ENCODE assay signal across 14 cellular contexts in the genomic region with DNA sequence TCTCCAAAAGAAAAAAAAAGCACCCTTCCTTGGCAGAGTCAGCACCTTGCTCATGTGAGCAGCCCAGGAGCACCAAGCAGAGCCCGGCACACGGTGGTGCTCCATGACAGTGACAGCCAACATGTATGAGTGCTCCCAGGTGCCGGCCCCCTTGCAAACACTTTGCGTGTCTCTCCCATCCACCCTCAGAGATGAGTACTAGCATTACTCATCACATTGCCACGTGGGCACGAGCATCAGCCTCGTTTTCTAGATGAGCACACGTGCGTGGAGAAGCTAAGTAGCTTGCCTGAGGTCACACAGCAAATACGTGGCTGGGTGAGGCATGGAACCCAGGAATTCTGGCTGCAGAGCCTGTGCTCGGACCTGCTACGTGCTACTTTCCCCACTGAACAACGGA.
DNase-seq lines count a peak whose midpoint lies in the region; ATAC-seq, FAIRE-seq and TF ChIP-seq lines count a peak whose summit lies in the region.
"Had no signal": no experiment of that assay in that cellular context is flagged by ENCODE, and none has a peak within 500 bp of the region (broad histone marks: within the 10 kb centered on the region; RNA-seq: fewer than 3 reads in every experiment).

No MANE protein-coding gene starts in this region.

- peak overlapping the region; percentile 57 for H3K4me2 ChIP-seq in HCT116 (ENCODE audit: low read length)
- H3K4me2 ChIP-seq in astrocyte (ENCODE audit: low read length) = peak overlapping the region; percentile 21

- intact Hi-C loops in HCT116 (cut with micrococcal nuclease) = no loop called here

- H3K4me3 ChIP-seq in HCT116 (replicated peaks in 1 of 2; ENCODE audit: low read depth in 1 of 2, low read length in 2 of 2) (no peak overlapping the region), astrocyte (ENCODE audit: insufficient read depth, low read depth, low read length) (no peak overlapping the region), tibial nerve (no peak overlapping the region)
- H3K4me3 ChIP-seq: psoas muscle, stomach had no signal

- H3K27me3 ChIP-seq in HCT116 (ENCODE audit: insufficient read depth, low read length) = no peaks in the 10 kb centered on the region
- H3K27me3 ChIP-seq in astrocyte (ENCODE audit: insufficient read depth, low read length) = peaks cover 8% of the 10 kb centered on the region
- peaks cover 0 to 7% of the 10 kb centered on the region in 2 donors for H3K27me3 ChIP-seq in tibial nerve

- no peak for TF ChIP-seq EP300 in tibial nerve (IDR thresholded peaks at IDR 0.05)

- H3K27ac Mint-ChIP-seq in astrocyte (ENCODE audit: unreplicated experiment) = no peak overlapping the region
- H3K27ac Mint-ChIP-seq in activated T-cell treated with anti-CD3 and anti-CD28 coated beads, Interleukin-2, amount 50 U/mL, for 72 hours = no peak overlapping the region
- H3K27ac Mint-ChIP-seq: activated T-helper 17 cell treated with anti-CD3 and anti-CD28 coated beads, Interleukin-2, amount 50 U/mL, for 72 hours; IgD-negative memory B cell had no signal

- peaks cover 2% of the 10 kb centered on the region for H3K4me1 Mint-ChIP-seq in astrocyte (ENCODE audit: low read depth, unreplicated experiment)
- H3K4me1 Mint-ChIP-seq in activated T-cell treated with anti-CD3 and anti-CD28 coated beads, Interleukin-2, amount 50 U/mL, for 72 hours (ENCODE audit: low read depth) = no peaks in the 10 kb centered on the region
- H3K4me1 Mint-ChIP-seq: activated T-helper 17 cell treated with anti-CD3 and anti-CD28 coated beads, Interleukin-2, amount 50 U/mL, for 72 hours; IgD-negative memory B cell had no signal

- TF ChIP-seq POLR2A in HCT116 (IDR thresholded peaks at IDR 0.05; ENCODE audit: borderline replicate concordance, extremely low read depth, insufficient read depth, insufficient read length) = no peak
- TF ChIP-seq POLR2A in tibial nerve (IDR thresholded peaks at IDR 0.05) = no peak

- WGBS in tibial nerve, 2 donors = 69% methylated on average over 12 to 13 of the region's 13 CpGs

- H3K27ac ChIP-seq in HCT116 (ENCODE audit: low read depth, low read length) (no peak overlapping the region), astrocyte (ENCODE audit: low read depth, low read length) (peak overlapping the region; percentile 12), tibial nerve (no peak overlapping the region)
- H3K27ac ChIP-seq: psoas muscle had no signal

- H3K36me3 Mint-ChIP-seq in astrocyte (ENCODE audit: low read depth, unreplicated experiment) = no peaks in the 10 kb centered on the region
- H3K36me3 Mint-ChIP-seq in activated T-cell treated with anti-CD3 and anti-CD28 coated beads, Interleukin-2, amount 50 U/mL, for 72 hours (ENCODE audit: insufficient read depth in 2 of 2) = no peaks in the 10 kb centered on the region
- H3K36me3 Mint-ChIP-seq: IgD-negative memory B cell had no signal

- no peak overlapping the region for H2AFZ ChIP-seq in HCT116 (ENCODE audit: low read depth, low read length, poor library complexity, severe bottlenecking)
- H2AFZ ChIP-seq in astrocyte (ENCODE audit: low read depth, low read length) = no peak overlapping the region

- no peak overlapping the region for H3K4me3 Mint-ChIP-seq in astrocyte (ENCODE audit: unreplicated experiment)
- no peak overlapping the region for H3K4me3 Mint-ChIP-seq in activated T-cell treated with anti-CD3 and anti-CD28 coated beads, Interleukin-2, amount 50 U/mL, for 72 hours
- H3K4me3 Mint-ChIP-seq: activated T-helper 17 cell treated with anti-CD3 and anti-CD28 coated beads, Interleukin-2, amount 50 U/mL, for 72 hours; IgD-negative memory B cell had no signal

- H3K9ac ChIP-seq in HCT116 (ENCODE audit: low read length) (no peak overlapping the region), astrocyte (ENCODE audit: low read length) (peak overlapping the region; percentile 42)

- no TSS peak for BruUV-seq in HCT116 (replicated peaks; lab: Mats Ljungman, UMichigan)

- RAD21 ChIA-PET in HCT116 (lab: Charles Lee; ENCODE audit: low non-redundant PET in 1 of 2, low total read pairs in 2 of 2, uncharacterized antibody in 2 of 2, unreplicated experiment in 2 of 2) = interaction anchor here in 1 of 2 experiments (1.7 kb wide), 1 partner anchor 23 kb away, joined by 4 read pairs; no protein-coding TSS in a partner anchor

- H3K4me1 ChIP-seq in HCT116 (ENCODE audit: control insufficient read depth in 1 of 2, insufficient read depth in 2 of 2, low read length in 2 of 2) (peaks cover 55 to 89% of the 10 kb centered on the region in 2 experiments), astrocyte (ENCODE audit: insufficient read depth, low read length) (peaks cover 33% of the 10 kb centered on the region), tibial nerve (peaks cover 0 to 36% (median 4%) of the 10 kb centered on the region in 4 donors)

- peaks cover 3% of the 10 kb centered on the region for H3K9me3 Mint-ChIP-seq in astrocyte (ENCODE audit: unreplicated experiment)
- H3K9me3 Mint-ChIP-seq in activated T-cell treated with anti-CD3 and anti-CD28 coated beads, Interleukin-2, amount 50 U/mL, for 72 hours = no peaks in the 10 kb centered on the region
- H3K9me3 Mint-ChIP-seq: activated T-helper 17 cell treated with anti-CD3 and anti-CD28 coated beads, Interleukin-2, amount 50 U/mL, for 72 hours; IgD-negative memory B cell had no signal

- H3K79me2 ChIP-seq in HCT116 (ENCODE audit: insufficient read depth, low read length) (no peaks in the 10 kb centered on the region), astrocyte (ENCODE audit: insufficient read depth, low read length) (no peaks in the 10 kb centered on the region)

- TF ChIP-seq RAD21 in HCT116 (IDR thresholded peaks at IDR 0.05; ENCODE audit: low read depth) = no peak

- no peaks in the 10 kb centered on the region for H3K36me3 ChIP-seq in HCT116 (ENCODE audit: control insufficient read depth in 1 of 2, insufficient read depth in 2 of 2, low read length in 2 of 2)
- H3K36me3 ChIP-seq in astrocyte (ENCODE audit: insufficient read depth, low read length) = no peaks in the 10 kb centered on the region
- no peaks in the 10 kb centered on the region for H3K36me3 ChIP-seq in tibial nerve
- H3K36me3 ChIP-seq: stomach had no signal

- H3K9me3 ChIP-seq in HCT116 (ENCODE audit: control insufficient read depth in 1 of 2, insufficient read depth in 1 of 2, low read depth in 1 of 2, low read length in 2 of 2) (no peaks in the 10 kb centered on the region), astrocyte (ENCODE audit: insufficient read depth, low read depth, low read length) (no peaks in the 10 kb centered on the region), tibial nerve (no peaks in the 10 kb centered on the region)
- H3K9me3 ChIP-seq: psoas muscle, stomach had no signal

- peak; percentile 61 for DNase-seq in AG20443 (ENCODE audit: low spot score)
- DNase-seq in HCT116 (ENCODE audit: low read depth, low spot score) = no peak
- DNase-seq in astrocyte (ENCODE audit: low read depth) = peak; percentile 82
- DNase-seq in iris pigment epithelial cell (ENCODE audit: low read depth) = peak; percentile 60
- no peak for DNase-seq in SHP77 treated with DMSO at 0.1 percent for 48 hours (lab: John Stamatoyannopoulos, UW)
- no peak for DNase-seq in tibial nerve (ENCODE audit: low spot score in 2 of 2)
- no peak for DNase-seq in activated T-cell treated with anti-CD3 and anti-CD28 coated beads, Interleukin-2, amount 50 U/mL, for 72 hours
- DNase-seq in DMS 273 (lab: John Stamatoyannopoulos, UW; ENCODE audit: unreplicated experiment) = no peak
- DNase-seq: NK-92 treated with Interleukin-12 subunit alpha and Interleukin-12 subunit beta, amount 100 ng/mL, for 24 hours; stimulated activated CD4-positive, alpha-beta T cell treated with anti-CD3 and anti-CD28 coated beads, Interleukin-4, amount 100 ng/mL, for 1 hour; stomach had no signal

- no peak for ATAC-seq in HCT116
- no peak for ATAC-seq in activated T-cell treated with anti-CD3 and anti-CD28 coated beads, Interleukin-2, amount 50 U/mL, for 72 hours (replicated peaks in 1 of 2)

- CTCF ChIA-PET in HCT116 (lab: Charles Lee) = interaction anchor here (0.8 to 3.4 kb wide), 8 partner anchors 9 to 492 kb away, joined by 3 to 51 read pairs (median 19); no protein-coding TSS in a partner anchor

- H4K20me1 ChIP-seq in HCT116 (ENCODE audit: insufficient read depth) = no peaks in the 10 kb centered on the region
- H4K20me1 ChIP-seq in astrocyte (ENCODE audit: insufficient read depth, low read length) = no peaks in the 10 kb centered on the region

- H3K9me2 ChIP-seq in HCT116 (ENCODE audit: insufficient read depth) = no peaks in the 10 kb centered on the region

- no peak for FAIRE-seq in astrocyte (lab: Jason Lieb, UNC)

- POLR2A ChIA-PET in HCT116 (lab: Charles Lee) = no interaction called here

- H3K27me3 Mint-ChIP-seq in astrocyte (ENCODE audit: low read depth, unreplicated experiment) = peaks cover 69% of the 10 kb centered on the region
- H3K27me3 Mint-ChIP-seq in activated T-cell treated with anti-CD3 and anti-CD28 coated beads, Interleukin-2, amount 50 U/mL, for 72 hours (ENCODE audit: low read depth) = peaks cover 14% of the 10 kb centered on the region

- no peak for TF ChIP-seq CTCF in HCT116 (IDR thresholded peaks at IDR 0.05 in 2 of 3, conservative IDR thresholded peaks at IDR 0.05 in 1 of 3; ENCODE audit: borderline replicate concordance in 1 of 3, insufficient read depth in 1 of 3, low read depth in 2 of 3, low read length in 2 of 3)
- no peak for TF ChIP-seq CTCF in astrocyte (IDR thresholded peaks at IDR 0.05; ENCODE audit: insufficient read depth, low read depth, low read length)
- no peak for TF ChIP-seq CTCF in tibial nerve (IDR thresholded peaks at IDR 0.05)

TF ChIP-seq in HCT116, 20 proteins besides CTCF, POLR2A, EP300 and RAD21:
- TF ChIP-seq, protein P1, sequence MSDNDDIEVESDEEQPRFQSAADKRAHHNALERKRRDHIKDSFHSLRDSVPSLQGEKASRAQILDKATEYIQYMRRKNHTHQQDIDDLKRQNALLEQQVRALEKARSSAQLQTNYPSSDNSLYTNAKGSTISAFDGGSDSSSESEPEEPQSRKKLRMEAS (IDR thresholded peaks at IDR 0.05) = peak; percentile 64
- no peak for TF ChIP-seq FOSL1 (IDR thresholded peaks at IDR 0.05; ENCODE audit: low read depth)

Comparison
In these comparisons a context has a peak if more than half of its experiments do, and no peak if none do; other contexts are left out.
1. DNase-seq: peak in AG20443 (single experiment), astrocyte (single experiment) and iris pigment epithelial cell (single experiment); none in HCT116 (single experiment), SHP77 treated with DMSO at 0.1 percent for 48 hours (single experiment), tibial nerve (0 of 2), activated T-cell treated with anti-CD3 and anti-CD28 coated beads, Interleukin-2, amount 50 U/mL, for 72 hours (0 of 2) and DMS 273 (single experiment).